In the genomic region with DNA sequence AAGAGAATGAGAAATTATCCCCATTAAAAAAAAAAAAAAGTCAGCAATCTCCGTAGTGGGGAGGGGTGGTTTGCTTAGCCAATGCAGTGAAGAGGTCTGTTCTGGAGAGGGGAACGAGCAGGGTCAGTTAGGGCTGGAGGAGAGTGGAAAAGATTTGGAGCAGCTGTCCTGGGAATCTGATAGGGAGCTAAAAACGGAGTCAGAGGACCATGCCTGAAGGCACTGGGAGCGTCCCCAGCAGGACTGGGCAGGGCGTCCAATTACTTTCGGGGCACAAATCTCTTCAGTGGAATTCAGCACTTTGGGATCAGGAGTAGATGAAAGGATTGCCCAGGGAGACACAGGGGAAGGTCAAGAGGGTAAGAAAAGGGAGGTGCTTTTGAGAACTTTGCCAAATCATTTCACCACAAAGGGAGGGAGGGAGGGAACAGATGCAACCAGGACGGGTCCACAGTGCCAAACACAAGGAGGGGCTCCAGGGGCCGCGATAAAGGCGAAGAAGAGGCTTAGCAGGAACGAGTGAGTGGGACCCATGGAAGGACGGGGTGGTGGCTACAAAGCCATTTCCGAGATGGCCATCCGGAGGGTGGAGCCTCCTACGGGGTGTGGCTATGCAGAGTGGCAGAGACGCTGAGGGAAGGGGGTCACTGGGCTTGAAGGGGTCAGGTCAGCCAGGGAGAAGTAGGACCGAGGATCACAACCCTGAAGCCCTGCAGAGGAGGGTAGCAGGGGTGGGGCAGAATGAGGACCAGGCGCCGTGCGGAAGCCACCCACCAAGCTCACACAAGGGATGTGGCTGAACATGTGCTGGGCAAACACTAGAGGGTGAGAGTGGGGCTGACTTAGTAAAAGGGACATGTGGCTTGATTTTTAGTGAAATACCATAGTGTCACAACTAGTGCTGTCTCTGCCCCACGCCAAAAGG, we compare ENCODE assay signal across 8 cellular contexts.
DNase-seq lines count a peak whose midpoint lies in the region; ATAC-seq and TF ChIP-seq lines count a peak whose summit lies in the region.
"Had no signal": no experiment of that assay in that cellular context is flagged by ENCODE, and none has a peak within 500 bp of the region (broad histone marks: within the 10 kb centered on the region; RNA-seq: fewer than 3 reads in every experiment).

No MANE protein-coding gene starts in this region.

- H3K27ac ChIP-seq in right lobe of liver (no peak overlapping the region), upper lobe of right lung (peak overlapping the region; percentile 39)

- DNase-seq in activated naive CD8-positive, alpha-beta T cell treated with anti-CD3 and anti-CD28 coated beads, Interleukin-2, amount 50 U/mL, for 24 hours = no peak
- DNase-seq in right lobe of liver = no peak
- DNase-seq in upper lobe of right lung = peak; percentile 78
- DNase-seq in NAMALWA (ENCODE audit: low spot score) = no peak
- DNase-seq in activated T-cell treated with anti-CD3 and anti-CD28 coated beads for 4 hours = no peak
- no peak for DNase-seq in stimulated activated naive CD4-positive, alpha-beta T cell treated with Interleukin-2 at 50 U/mL for 16 hours (lab: John Stamatoyannopoulos, UW)
- DNase-seq: activated CD8-positive, alpha-beta memory T cell treated with anti-CD3 and anti-CD28 coated beads for 24 hours had no signal

- no peak for TF ChIP-seq POLR2A in right lobe of liver (IDR thresholded peaks at IDR 0.05)

- no peaks in the 10 kb centered on the region for H3K4me1 Mint-ChIP-seq in activated naive CD8-positive, alpha-beta T cell treated with anti-CD3 and anti-CD28 coated beads, Interleukin-2, amount 50 U/mL, for 24 hours

- H3K27me3 Mint-ChIP-seq in activated naive CD8-positive, alpha-beta T cell treated with anti-CD3 and anti-CD28 coated beads, Interleukin-2, amount 50 U/mL, for 24 hours = peaks cover 15% of the 10 kb centered on the region

- no peaks in the 10 kb centered on the region for H3F3A ChIP-seq in Loucy (ENCODE audit: low read depth)

- intact Hi-C loops in right lobe of liver (cut with DNase I) (no loop called here), upper lobe of right lung (cut with DNase I) (no loop called here)

- H3K9ac ChIP-seq in Loucy (ENCODE audit: low read depth, low read length, poor library complexity, severe bottlenecking) = no peak overlapping the region

- H3K27me3 ChIP-seq in Loucy (ENCODE audit: insufficient read depth, low read length, poor library complexity, severe bottlenecking) (no peaks in the 10 kb centered on the region), right lobe of liver (no peaks in the 10 kb centered on the region), upper lobe of right lung (no peaks in the 10 kb centered on the region)

- H3K36me3 Mint-ChIP-seq in activated naive CD8-positive, alpha-beta T cell treated with anti-CD3 and anti-CD28 coated beads, Interleukin-2, amount 50 U/mL, for 24 hours (ENCODE audit: low read depth) = no peaks in the 10 kb centered on the region

- H4K20me1 ChIP-seq in Loucy (ENCODE audit: insufficient read depth, low read length, poor library complexity, severe bottlenecking) = no peaks in the 10 kb centered on the region

- no peak overlapping the region for H3K27ac Mint-ChIP-seq in activated naive CD8-positive, alpha-beta T cell treated with anti-CD3 and anti-CD28 coated beads, Interleukin-2, amount 50 U/mL, for 24 hours

- no peaks in the 10 kb centered on the region for H3K9me3 Mint-ChIP-seq in activated naive CD8-positive, alpha-beta T cell treated with anti-CD3 and anti-CD28 coated beads, Interleukin-2, amount 50 U/mL, for 24 hours

- H3K4me2 ChIP-seq in Loucy (ENCODE audit: low read depth, low read length, poor library complexity, severe bottlenecking) = no peak overlapping the region

- H3K9me3 ChIP-seq in Loucy (ENCODE audit: insufficient read depth, low read depth, low read length) (no peaks in the 10 kb centered on the region), right lobe of liver (no peaks in the 10 kb centered on the region), upper lobe of right lung (no peaks in the 10 kb centered on the region)

- no peaks in the 10 kb centered on the region for H3K79me2 ChIP-seq in Loucy (ENCODE audit: insufficient read depth, low read length)

- peak; percentile 42 for ATAC-seq in activated naive CD8-positive, alpha-beta T cell treated with anti-CD3 and anti-CD28 coated beads, Interleukin-2, amount 50 U/mL, for 24 hours
- ATAC-seq in right lobe of liver (peak; percentile 20 to 57 (median 55)), upper lobe of right lung (peak; percentile 90)

- H3K4me3 ChIP-seq in Loucy (ENCODE audit: low read length, poor library complexity, severe bottlenecking) = no peak overlapping the region
- no peak overlapping the region for H3K4me3 ChIP-seq in right lobe of liver
- peak overlapping the region; percentile 8 for H3K4me3 ChIP-seq in upper lobe of right lung

- no peaks in the 10 kb centered on the region for H3K9me2 ChIP-seq in Loucy (replicated peaks; ENCODE audit: low read depth, low read length)

- TF ChIP-seq CTCF in Loucy (conservative IDR thresholded peaks at IDR 0.05; ENCODE audit: low read length) (peak; percentile 38), right lobe of liver (IDR thresholded peaks at IDR 0.05) (no peak), upper lobe of right lung (IDR thresholded peaks at IDR 0.05) (peak; percentile 29)

- no peak overlapping the region for H3K4me3 Mint-ChIP-seq in activated naive CD8-positive, alpha-beta T cell treated with anti-CD3 and anti-CD28 coated beads, Interleukin-2, amount 50 U/mL, for 24 hours

- H2AFZ ChIP-seq in Loucy (ENCODE audit: low read length) = no peak overlapping the region

- 51% methylated on average over 13 of the region's 21 CpGs for WGBS in right lobe of liver (ENCODE audit: insufficient coverage, low coverage, low lambda C conversion rate, missing lambda C conversion rate)

- H3K4me1 ChIP-seq in Loucy (ENCODE audit: insufficient read depth, low read length, poor library complexity, severe bottlenecking) = no peaks in the 10 kb centered on the region
- H3K4me1 ChIP-seq in right lobe of liver = no peaks in the 10 kb centered on the region
- H3K4me1 ChIP-seq in upper lobe of right lung = peaks cover 14% of the 10 kb centered on the region

- no peaks in the 10 kb centered on the region for H3K36me3 ChIP-seq in Loucy (ENCODE audit: insufficient read depth, low read length)
- no peaks in the 10 kb centered on the region for H3K36me3 ChIP-seq in right lobe of liver
- H3K36me3 ChIP-seq in upper lobe of right lung = no peaks in the 10 kb centered on the region

Comparison
In these comparisons a context has a peak if more than half of its experiments do, and no peak if none do; other contexts are left out.
1. CTCF ChIP-seq: peak in Loucy (single experiment) and upper lobe of right lung (single experiment); none in right lobe of liver (0 of 4).
2. Peak in every context shown above with its lines, with median percentiles within 50 percentile points of each other: ATAC-seq.